Comparison of ENCODE assay signal across 1 cellular context in genomic region chr2:98713332-98714015, GRCh38.
TF ChIP-seq lines count a peak whose summit lies in the region.

No MANE protein-coding gene starts in this region.

TF ChIP-seq in GM12878, 131 proteins besides CTCF, POLR2A, EP300 and RAD21 (continued from another document and continues in another):
- no peak for TF ChIP-seq NKRF (conservative IDR thresholded peaks at IDR 0.05)
- no peak for TF ChIP-seq YBX1 (IDR thresholded peaks at IDR 0.05)
- TF ChIP-seq HDGF (IDR thresholded peaks at IDR 0.05), result peak; percentile 20; the same call in 1 of the 2 replicates
- TF ChIP-seq BHLHE40 (IDR thresholded peaks at IDR 0.05; ENCODE audit: borderline replicate concordance in 1 of 2, low read depth in 2 of 2, low read length in 1 of 2), result peak in 1 of 2 experiments; percentile 10; a peak in 1 of 4 replicates
- no peak for TF ChIP-seq ZNF592 (IDR thresholded peaks at IDR 0.05)
- TF ChIP-seq ZNF384 (IDR thresholded peaks at IDR 0.05; ENCODE audit: borderline replicate concordance, low read depth, low read length), result no peak
- TF ChIP-seq IRF3 (IDR thresholded peaks at IDR 0.05), result no peak
- no peak for TF ChIP-seq ZBTB11 (CRISPR knock-in tag; IDR thresholded peaks at IDR 0.05)
- no peak for TF ChIP-seq GATAD2B (conservative IDR thresholded peaks at IDR 0.05; ENCODE audit: low read depth)
- TF ChIP-seq STAT3 (IDR thresholded peaks at IDR 0.05; ENCODE audit: low read depth, low read length), result no peak
- TF ChIP-seq BCLAF1 (IDR thresholded peaks at IDR 0.05), result no peak
- TF ChIP-seq NR2F1 (conservative IDR thresholded peaks at IDR 0.05), result peak; percentile 73
- TF ChIP-seq ZBED1 (IDR thresholded peaks at IDR 0.05; ENCODE audit: borderline replicate concordance), result peak; percentile 75
- TF ChIP-seq RB1 (IDR thresholded peaks at IDR 0.05; ENCODE audit: borderline replicate concordance), result no peak
- no peak for TF ChIP-seq FOS (IDR thresholded peaks at IDR 0.05; ENCODE audit: borderline replicate concordance, extremely low read depth, insufficient read length)
- peak; percentile 64; the same call in 1 of the 2 replicates for TF ChIP-seq GABPA (IDR thresholded peaks at IDR 0.05; ENCODE audit: low read depth)
- peak; percentile 91 for TF ChIP-seq CBFB (IDR thresholded peaks at IDR 0.05; ENCODE audit: low read depth)
- no peak for TF ChIP-seq HSF1 (IDR thresholded peaks at IDR 0.05; ENCODE audit: low read depth, low read length)
- TF ChIP-seq KDM1A (IDR thresholded peaks at IDR 0.05; ENCODE audit: borderline replicate concordance), result no peak
- TF ChIP-seq EZH2 (IDR thresholded peaks at IDR 0.05; ENCODE audit: borderline replicate concordance, control insufficient read depth, low read depth, low read length), result no peak
- TF ChIP-seq MEF2A (IDR thresholded peaks at IDR 0.05; ENCODE audit: insufficient read depth, low read depth, low read length), result peak; percentile 99
- no peak for TF ChIP-seq REST (IDR thresholded peaks at IDR 0.05; ENCODE audit: low read depth, low read length)
- no peak for TF ChIP-seq NR2C1 (IDR thresholded peaks at IDR 0.05)
- TF ChIP-seq ZSCAN29 (IDR thresholded peaks at IDR 0.05), result no peak
- no peak for TF ChIP-seq TAF1 (IDR thresholded peaks at IDR 0.05; ENCODE audit: borderline replicate concordance, low read depth, low read length)
- no peak for TF ChIP-seq SRF (IDR thresholded peaks at IDR 0.05; ENCODE audit: low read depth in 2 of 2, low read length in 2 of 2)
- TF ChIP-seq ESRRA (IDR thresholded peaks at IDR 0.05; ENCODE audit: low read length), result no peak
- peak; percentile 37; the same call in 1 of the 2 replicates for TF ChIP-seq NBN (IDR thresholded peaks at IDR 0.05)
- no peak for TF ChIP-seq PBX3 (IDR thresholded peaks at IDR 0.05; ENCODE audit: insufficient replicate concordance, low read depth, low read length)
- no peak for TF ChIP-seq FOXK2 (IDR thresholded peaks at IDR 0.05)
- peak; percentile 58; the same call in 1 of the 2 replicates for TF ChIP-seq SPI1 (IDR thresholded peaks at IDR 0.05; ENCODE audit: borderline replicate concordance, insufficient read depth, low read depth, low read length)
- peak; percentile 85 for TF ChIP-seq ATF7 (IDR thresholded peaks at IDR 0.05; ENCODE audit: low read depth)
- peak; percentile 71; the same call in 2 of the 3 replicates for TF ChIP-seq POU2F2 (IDR thresholded peaks at IDR 0.05; ENCODE audit: borderline replicate concordance, low read depth, low read length)
- TF ChIP-seq ETV6 (conservative IDR thresholded peaks at IDR 0.05 in 1 of 2, IDR thresholded peaks at IDR 0.05 in 1 of 2; ENCODE audit: borderline replicate concordance in 1 of 2, low read depth in 1 of 2), result 0 out of 4 replicates have a peak, but pooled peaks of 1 of the 2 experiments have one; percentile 67
- peak; percentile 85 for TF ChIP-seq BCL11A (IDR thresholded peaks at IDR 0.05; ENCODE audit: low read depth, low read length)
- TF ChIP-seq SMAD1 (IDR thresholded peaks at IDR 0.05; ENCODE audit: low read depth, partially characterized antibody), result no peak
- no peak for TF ChIP-seq MYB (IDR thresholded peaks at IDR 0.05; ENCODE audit: borderline replicate concordance, low read depth, low read length)
- 0 out of 2 replicates have a peak, but pooled peaks have one; percentile 8 for TF ChIP-seq CREB1 (IDR thresholded peaks at IDR 0.05; ENCODE audit: low read depth)
